In the genomic region with DNA sequence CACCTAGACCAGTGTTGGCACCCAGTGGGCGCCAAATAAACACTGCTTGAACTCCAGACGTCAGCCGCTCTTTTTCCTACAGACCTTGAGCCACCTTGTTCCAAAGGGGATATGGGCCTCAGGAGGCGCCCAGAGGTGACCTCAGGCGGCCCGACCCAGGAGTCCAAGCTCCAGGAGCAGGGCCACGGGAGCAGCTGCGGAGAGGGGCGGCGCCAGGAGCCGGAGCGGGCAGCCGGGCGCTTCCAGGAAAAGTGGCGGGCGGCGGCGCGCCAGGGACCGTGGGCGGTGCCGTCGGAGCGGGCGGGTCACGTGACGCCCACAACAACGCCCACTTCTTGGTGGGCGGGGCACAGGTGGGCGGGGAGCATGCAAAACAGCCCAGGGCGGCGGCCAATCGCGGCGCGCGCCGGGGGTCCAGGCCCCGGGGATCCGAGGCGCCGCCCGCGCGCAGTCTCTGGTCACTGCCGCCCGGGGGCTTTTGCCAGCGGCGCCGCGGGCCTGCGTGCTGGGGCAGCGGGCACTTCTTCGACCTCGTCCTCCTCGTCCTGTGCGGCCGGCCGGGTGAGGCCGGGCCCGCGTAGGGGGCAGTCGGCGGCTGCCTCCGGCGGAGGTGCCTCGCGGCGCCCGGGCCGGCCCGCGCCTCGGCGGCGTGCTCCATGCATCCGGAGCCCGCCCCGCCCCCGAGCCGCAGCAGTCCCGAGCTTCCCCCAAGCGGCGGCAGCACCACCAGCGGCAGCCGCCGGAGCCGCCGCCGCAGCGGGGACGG, we compare ENCODE assay signal across 8 cellular contexts. TPM values are rescaled to one million over a fixed set of nuclear protein-coding genes. Genes with fewer than 3 reads are reported as not detected.
A peak's percentile ranks its signal among the peaks of the same experiment; 100 is the strongest.
DNase-seq lines count a peak whose midpoint lies in the region; ATAC-seq and TF ChIP-seq lines count a peak whose summit lies in the region.

A gene (plus strand): TSS at position 444 of the 766 bp plus-strand sequence.

- peak within 1 kb of the TSS; percentile 70 for H2BK15ac ChIP-seq in neuronal stem cell (ENCODE audit: low read length)

- no CpG with 5 or more reads among the region's 92 CpGs for WGBS in neuronal stem cell (ENCODE audit: extremely low coverage in 2 of 2, insufficient read length in 2 of 2, insufficient replicate concordance in 1 of 2), 2 donors

- peak within 1 kb of the TSS; percentile 86 to 87 for H3K4me3 ChIP-seq in HCT116 (replicated peaks in 1 of 2; ENCODE audit: low read depth in 1 of 2, low read length in 2 of 2)
- H3K4me3 ChIP-seq in SJSA1: peak within 1 kb of the TSS; percentile 71
- peak within 1 kb of the TSS; percentile 85 to 97 for H3K4me3 ChIP-seq in neuronal stem cell (ENCODE audit: low read length in 2 of 2)
- peak within 1 kb of the TSS; percentile 71 to 79 (median 75) for H3K4me3 ChIP-seq in subcutaneous abdominal adipose tissue (ENCODE audit: low read depth in 1 of 5, low read length in 5 of 5)

- H3K79me2 ChIP-seq in HCT116 (ENCODE audit: insufficient read depth, low read length): peaks cover 40% of the 10 kb centered on the region

- H3K9ac ChIP-seq in HCT116 (ENCODE audit: low read length): peak within 1 kb of the TSS; percentile 95
- peak within 1 kb of the TSS; percentile 89 for H3K9ac ChIP-seq in neuronal stem cell (ENCODE audit: low read depth, low read length, poor library complexity)
- peak within 1 kb of the TSS; percentile 38 to 83 (median 74) for H3K9ac ChIP-seq in subcutaneous abdominal adipose tissue (ENCODE audit: low read length in 5 of 5)

- H3K79me1 ChIP-seq in neuronal stem cell (ENCODE audit: low read depth, low read length): no peaks in the 10 kb centered on the region

- POLR2A ChIA-PET in HCT116 (lab: Charles Lee): interaction anchor here (1.2 to 1.6 kb wide), 4 partner anchors 9 to 46 kb away, joined by 3 to 7 read pairs (median 3); no protein-coding TSS in a partner anchor

- H3K23ac ChIP-seq in neuronal stem cell (ENCODE audit: low read depth, low read length, poor library complexity): peak within 1 kb of the TSS; percentile 89

- H3K4ac ChIP-seq in neuronal stem cell (ENCODE audit: low read length): no peak within 1 kb of the TSS

- no peaks in the 10 kb centered on the region for H3K27me3 ChIP-seq in HCT116 (ENCODE audit: insufficient read depth, low read length)
- no peaks in the 10 kb centered on the region for H3K27me3 ChIP-seq in SJSA1 (replicated peaks)
- no peaks in the 10 kb centered on the region for H3K27me3 ChIP-seq in foreskin keratinocyte
- no peaks in the 10 kb centered on the region for H3K27me3 ChIP-seq in neuronal stem cell (ENCODE audit: control insufficient read depth in 3 of 3, insufficient read depth in 3 of 3, low read depth in 1 of 3, low read length in 3 of 3)
- H3K27me3 ChIP-seq in subcutaneous abdominal adipose tissue (ENCODE audit: control insufficient read depth in 5 of 5, insufficient read depth in 4 of 5, low read length in 5 of 5): no peaks in the 10 kb centered on the region

- no peak within 1 kb of the TSS for H2AFZ ChIP-seq in HCT116 (ENCODE audit: low read depth, low read length, poor library complexity, severe bottlenecking)
- peak within 1 kb of the TSS; percentile 96 for H2AFZ ChIP-seq in neuronal stem cell (ENCODE audit: low read length)

- no peak for TF ChIP-seq POLR2A in HCT116 (IDR thresholded peaks at IDR 0.05; ENCODE audit: borderline replicate concordance, extremely low read depth, insufficient read depth, insufficient read length)

- CTCF ChIA-PET in HCT116 (lab: Charles Lee): interaction anchor here (0.9 to 4.2 kb wide), 4 partner anchors 38 to 168 kb away, joined by 3 to 27 read pairs (median 4); a partner anchor contains a TSS

- peak; percentile 79 for ATAC-seq in HCT116
- peak; percentile 70 for ATAC-seq in foreskin keratinocyte

- TF ChIP-seq RAD21 in HCT116 (IDR thresholded peaks at IDR 0.05; ENCODE audit: low read depth): no peak

- H2BK120ac ChIP-seq in neuronal stem cell (ENCODE audit: low read depth, low read length): peak within 1 kb of the TSS; percentile 58

- H4K20me1 ChIP-seq in HCT116 (ENCODE audit: insufficient read depth): no peaks in the 10 kb centered on the region

- H3K4me2 ChIP-seq in HCT116 (ENCODE audit: low read length) (peak within 1 kb of the TSS; percentile 96), neuronal stem cell (ENCODE audit: insufficient read depth, low read length, poor library complexity, severe bottlenecking) (peak within 1 kb of the TSS; percentile 97)

- no peaks in the 10 kb centered on the region for H3K9me2 ChIP-seq in HCT116 (ENCODE audit: insufficient read depth)

- no peaks in the 10 kb centered on the region for H3K9me3 ChIP-seq in HCT116 (ENCODE audit: control insufficient read depth in 1 of 2, insufficient read depth in 1 of 2, low read depth in 1 of 2, low read length in 2 of 2)
- no peaks in the 10 kb centered on the region for H3K9me3 ChIP-seq in SJSA1 (replicated peaks)
- H3K9me3 ChIP-seq in neuronal stem cell (replicated peaks in 1 of 2; ENCODE audit: control insufficient read depth in 2 of 2, insufficient read depth in 1 of 2, low read depth in 1 of 2, low read length in 2 of 2): no peaks in the 10 kb centered on the region
- no peaks in the 10 kb centered on the region for H3K9me3 ChIP-seq in subcutaneous abdominal adipose tissue (ENCODE audit: control insufficient read depth in 5 of 5, low read length in 5 of 5)

- peak within 1 kb of the TSS; percentile 47 for H2AK5ac ChIP-seq in neuronal stem cell (ENCODE audit: low read depth, low read length)

- H3K4me1 ChIP-seq in HCT116 (ENCODE audit: control insufficient read depth in 1 of 2, insufficient read depth in 2 of 2, low read length in 2 of 2): peaks cover 30 to 48% of the 10 kb centered on the region in 2 experiments
- peaks cover 31% of the 10 kb centered on the region for H3K4me1 ChIP-seq in SJSA1 (replicated peaks)
- H3K4me1 ChIP-seq in foreskin keratinocyte: peaks cover 16% of the 10 kb centered on the region
- peaks cover 14 to 26% of the 10 kb centered on the region in 2 donors for H3K4me1 ChIP-seq in neuronal stem cell (ENCODE audit: control insufficient read depth in 2 of 2, insufficient read depth in 1 of 2, low read depth in 1 of 2, low read length in 2 of 2)
- H3K4me1 ChIP-seq in subcutaneous abdominal adipose tissue (ENCODE audit: control insufficient read depth in 5 of 5, insufficient read depth in 5 of 5, low read length in 5 of 5): peaks cover 6 to 50% (median 44%) of the 10 kb centered on the region in 5 donors

- peak within 1 kb of the TSS; percentile 91 for H2BK5ac ChIP-seq in neuronal stem cell (ENCODE audit: low read length)

- peak within 1 kb of the TSS; percentile 26 for H3K14ac ChIP-seq in neuronal stem cell (ENCODE audit: low read length)

- BruUV-seq in HCT116 (replicated peaks; lab: Mats Ljungman, UMichigan): no TSS peak

- intact Hi-C loops in HCT116 (cut with micrococcal nuclease): loop anchor here (5.0 kb wide), 2 partner anchors 36 to 124 kb away; no protein-coding TSS in a partner anchor

- TF ChIP-seq CTCF in HCT116 (IDR thresholded peaks at IDR 0.05 in 2 of 3, conservative IDR thresholded peaks at IDR 0.05 in 1 of 3; ENCODE audit: borderline replicate concordance in 1 of 3, insufficient read depth in 1 of 3, low read depth in 2 of 3, low read length in 2 of 3): no peak
- TF ChIP-seq CTCF in foreskin keratinocyte (conservative IDR thresholded peaks at IDR 0.05): peak; percentile 35

- RAD21 ChIA-PET in HCT116 (lab: Charles Lee; ENCODE audit: low non-redundant PET in 1 of 2, low total read pairs in 2 of 2, uncharacterized antibody in 2 of 2, unreplicated experiment in 2 of 2): interaction anchor here (0.6 to 2.4 kb wide), 3 partner anchors 58 to 74 kb away, joined by 3 to 10 read pairs (median 5); no protein-coding TSS in a partner anchor

- peak within 1 kb of the TSS; percentile 79 for H3K27ac ChIP-seq in HCT116 (ENCODE audit: low read depth, low read length)
- H3K27ac ChIP-seq in SJSA1: peak within 1 kb of the TSS; percentile 50
- H3K27ac ChIP-seq in foreskin keratinocyte: peak within 1 kb of the TSS; percentile 64
- peak within 1 kb of the TSS; percentile 77 for H3K27ac ChIP-seq in neuronal stem cell (replicated peaks; ENCODE audit: low read length)
- peak within 1 kb of the TSS; percentile 82 for H3K27ac ChIP-seq in subcutaneous abdominal adipose tissue (ENCODE audit: low read depth, low read length)

- H2BK12ac ChIP-seq in neuronal stem cell (ENCODE audit: low read length): no peak within 1 kb of the TSS

- H3K36me3 ChIP-seq in HCT116 (ENCODE audit: control insufficient read depth in 1 of 2, insufficient read depth in 2 of 2, low read length in 2 of 2): no peaks in the 10 kb centered on the region
- peaks cover 5% of the 10 kb centered on the region; the same call in 1 of the 2 replicates for H3K36me3 ChIP-seq in SJSA1
- H3K36me3 ChIP-seq in neuronal stem cell (replicated peaks in 1 of 2; ENCODE audit: control insufficient read depth in 2 of 2, insufficient read depth in 2 of 2, low read length in 2 of 2): peaks cover 0 to 12% of the 10 kb centered on the region in 2 donors
- no peaks in the 10 kb centered on the region for H3K36me3 ChIP-seq in subcutaneous abdominal adipose tissue (ENCODE audit: control insufficient read depth in 5 of 5, insufficient read depth in 5 of 5, low read length in 5 of 5)

- no peak within 1 kb of the TSS for H4K91ac ChIP-seq in neuronal stem cell (ENCODE audit: low read depth, low read length, poor library complexity)

- H3K18ac ChIP-seq in neuronal stem cell (ENCODE audit: low read length): peak within 1 kb of the TSS; percentile 87

- H4K8ac ChIP-seq in neuronal stem cell (ENCODE audit: low read depth, low read length): no peak within 1 kb of the TSS

- DNase-seq in GF-D8 (lab: John Stamatoyannopoulos, UW): peak; percentile 77
- peak; percentile 83 for DNase-seq in HCT116 (ENCODE audit: low read depth, low spot score)
- DNase-seq in MV-4-11 (lab: John Stamatoyannopoulos, UW): peak; percentile 89
- peak; percentile 88 to 95 for DNase-seq in SJSA1 (ENCODE audit: low read depth in 1 of 2, low spot score in 2 of 2)
- peak; percentile 74 to 95 (median 87) for DNase-seq in activated naive CD4-positive, alpha-beta T cell (lab: John Stamatoyannopoulos, UW)
- peak; percentile 60 to 79 for DNase-seq in foreskin keratinocyte
- DNase-seq in neuronal stem cell (ENCODE audit: low spot score): peak; percentile 97

TF ChIP-seq in HCT116, 20 proteins besides CTCF, POLR2A, EP300 and RAD21 (continues in another document):
- TF ChIP-seq EZH2 (IDR thresholded peaks at IDR 0.05) (no peak), FOSL1 (IDR thresholded peaks at IDR 0.05; ENCODE audit: low read depth) (no peak), TCF7L2 (IDR thresholded peaks at IDR 0.05; ENCODE audit: borderline replicate concordance, extremely low read depth, insufficient read depth, insufficient read length) (peak; percentile 36), CBX3 (IDR thresholded peaks at IDR 0.05; ENCODE audit: low read depth) (no peak), YY1 (IDR thresholded peaks at IDR 0.05; ENCODE audit: extremely low read depth, insufficient replicate concordance, low read depth, low read length) (no peak), SIN3A (IDR thresholded peaks at IDR 0.05; ENCODE audit: low read depth) (no peak), ZFX (IDR thresholded peaks at IDR 0.05) (peak; percentile 74)

RNA-seq across cellular contexts. Expression of the gene that starts here (rescaled TPM):
- total RNA-seq in HCT116 (2021; ENCODE audit: unreplicated experiment) (20.2 TPM), foreskin keratinocyte (23.4 and 25.2 TPM in 2 replicates)
- 23.7 and 26.7 TPM in 2 replicates for polyA plus RNA-seq in HCT116 (2012)
- total RNA-seq in SJSA1 (2014; rRNA removed; shearing (Covaris generic)): 5.3 and 11.7 TPM in 2 replicates
- 45.8 and 46.1 TPM in 2 replicates for polyA plus RNA-seq in foreskin keratinocyte
- 15.7 TPM for polyA plus RNA-seq in neuronal stem cell (2013, experiment 1 of 2)
- polyA plus RNA-seq in neuronal stem cell (2013, experiment 2 of 2): 15.4 TPM

Comparison
In these comparisons a context has a peak if more than half of its experiments do, and no peak if none do; other contexts are left out.
1. Peak in every context shown above with its lines: DNase-seq, ATAC-seq, H3K4me3 ChIP-seq and H3K27ac ChIP-seq.